Comparison of ENCODE assay signal across 6 cellular contexts in the genomic region with DNA sequence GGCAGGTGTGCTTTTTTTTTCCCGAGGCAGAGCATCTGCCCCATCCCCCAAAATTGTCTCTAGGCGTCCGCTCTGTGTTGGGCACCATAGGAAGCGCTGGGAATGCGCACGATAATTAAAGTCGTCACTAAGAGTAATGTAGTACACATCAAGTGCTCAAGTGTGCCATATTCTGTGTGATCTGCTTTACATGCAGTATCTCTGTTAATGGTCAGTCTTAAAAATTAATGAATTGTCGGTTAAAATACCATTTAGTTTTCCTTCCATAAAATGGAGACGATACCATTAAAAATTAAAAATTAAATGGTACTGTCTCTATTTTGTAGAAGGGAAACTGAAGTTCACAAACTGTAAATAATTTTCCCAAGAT. TPM values are rescaled to one million over a fixed set of nuclear protein-coding genes. Genes with fewer than 3 reads are reported as not detected.
DNase-seq lines count a peak whose midpoint lies in the region; ATAC-seq, FAIRE-seq and TF ChIP-seq lines count a peak whose summit lies in the region.

No MANE protein-coding gene starts in this region.

- DNase-seq in progenitor cell of endocrine pancreas (ENCODE audit: low spot score, unreplicated experiment) = no peak
- no peak for DNase-seq in SKM-1 (lab: John Stamatoyannopoulos, UW; ENCODE audit: unreplicated experiment)

- FAIRE-seq in colon (lab: Jason Lieb, UNC) = peak; percentile 14

- peak; percentile 21 for ATAC-seq in GM18505 (IDR thresholded peaks at IDR 0.05; ENCODE audit: unreplicated experiment)
- ATAC-seq in HG03103 (IDR thresholded peaks at IDR 0.05; ENCODE audit: low read depth, unreplicated experiment) = peak; percentile 13
- ATAC-seq in HG02970 (IDR thresholded peaks at IDR 0.05; ENCODE audit: low FRiP score, unreplicated experiment) = no peak

- peak overlapping the region; percentile 100 for H3K4me3 Mint-ChIP-seq in progenitor cell of endocrine pancreas (ENCODE audit: low read depth)

- peaks cover 1% of the 10 kb centered on the region for H3K36me3 Mint-ChIP-seq in progenitor cell of endocrine pancreas (ENCODE audit: insufficient read depth)

- H3K27ac Mint-ChIP-seq in progenitor cell of endocrine pancreas = peak overlapping the region; percentile 100

- H3K27me3 Mint-ChIP-seq in progenitor cell of endocrine pancreas = no peaks in the 10 kb centered on the region

- H3K9me3 Mint-ChIP-seq in progenitor cell of endocrine pancreas (ENCODE audit: low read depth) = no peaks in the 10 kb centered on the region

- peaks cover 18% of the 10 kb centered on the region for H3K4me1 Mint-ChIP-seq in progenitor cell of endocrine pancreas (ENCODE audit: low read depth)

- TF ChIP-seq CTCF in progenitor cell of endocrine pancreas (IDR thresholded peaks at IDR 0.05; ENCODE audit: unreplicated experiment) = no peak

- no peak for TF ChIP-seq POLR2A in GM18505 (IDR thresholded peaks at IDR 0.05; ENCODE audit: borderline replicate concordance, extremely low read depth, insufficient read depth, insufficient read length)

RNA-seq across cellular contexts. Expression of gene CCT8, which starts 0.5 kb away (rescaled TPM):
- 208 and 223 TPM in 2 replicates for total RNA-seq in progenitor cell of endocrine pancreas

RNA-seq across cellular contexts. Expression of gene USP16, which starts 49.5 kb away (rescaled TPM):
- total RNA-seq in progenitor cell of endocrine pancreas = 32.5 and 33.9 TPM in 2 replicates

RNA-seq across cellular contexts. Expression of gene RWDD2B, which starts 54.8 kb away (rescaled TPM):
- total RNA-seq in progenitor cell of endocrine pancreas = 9.3 TPM in 2 replicates

RNA-seq across cellular contexts. Expression of gene MAP3K7CL, which starts 56.5 kb away (rescaled TPM):
- 1.2 and 1.7 TPM in 2 replicates for total RNA-seq in progenitor cell of endocrine pancreas
